Comparison of ENCODE assay signal across 8 cellular contexts in genomic region chr3:123961508-123961856, GRCh38. TPM values are rescaled to one million over a fixed set of nuclear protein-coding genes. Genes with fewer than 3 reads are reported as not detected.
DNase-seq lines count a peak whose midpoint lies in the region; ATAC-seq and TF ChIP-seq lines count a peak whose summit lies in the region.

No MANE protein-coding gene starts in this region.

- H3K9ac ChIP-seq in HCT116 (ENCODE audit: low read length): peak overlapping the region; percentile 90

- H4K20me1 ChIP-seq in HCT116 (ENCODE audit: insufficient read depth): no peaks in the 10 kb centered on the region

- intact Hi-C loops in HCT116 (cut with micrococcal nuclease): no loop called here
- intact Hi-C loops in activated CD8-positive, alpha-beta T cell treated with anti-CD3 and anti-CD28 coated beads for 36 hours (cut with micrococcal nuclease): no loop called here

- H3K4me3 ChIP-seq in HCT116 (replicated peaks in 1 of 2; ENCODE audit: low read depth in 1 of 2, low read length in 2 of 2) (peak overlapping the region; percentile 94 to 97), iPS-18c (ENCODE audit: insufficient read depth, low read depth, low read length) (peak overlapping the region; percentile 44)

- peak overlapping the region; percentile 94 for H2AFZ ChIP-seq in HCT116 (ENCODE audit: low read depth, low read length, poor library complexity, severe bottlenecking)

- POLR2A ChIA-PET in HCT116 (lab: Charles Lee): interaction anchor here (0.7 to 1.3 kb wide), 6 partner anchors 8 to 510 kb away, joined by 3 to 6 read pairs (median 3); no protein-coding TSS in a partner anchor
- POLR2A ChIA-PET in activated CD8-positive, alpha-beta T cell treated with anti-CD3 and anti-CD28 coated beads for 36 hours (lab: Charles Lee): no interaction called here

- no peaks in the 10 kb centered on the region for H3K9me2 ChIP-seq in HCT116 (ENCODE audit: insufficient read depth)

- peaks cover 0 to 3% of the 10 kb centered on the region in 2 experiments; a peak in 1 of 4 replicates for H3K36me3 ChIP-seq in HCT116 (ENCODE audit: control insufficient read depth in 1 of 2, insufficient read depth in 2 of 2, low read length in 2 of 2)

- H3K27me3 ChIP-seq in HCT116 (ENCODE audit: insufficient read depth, low read length): no peaks in the 10 kb centered on the region

- no peak overlapping the region for H3K27ac ChIP-seq in HCT116 (ENCODE audit: low read depth, low read length)

- no peaks in the 10 kb centered on the region for H3K9me3 Mint-ChIP-seq in activated CD8-positive, alpha-beta T cell treated with anti-CD3 and anti-CD28 coated beads for 36 hours
- H3K9me3 Mint-ChIP-seq in stimulated activated effector memory CD8-positive, alpha-beta T cell treated with anti-CD3 and anti-CD28 coated beads, Interleukin-12 subunit alpha, Interleukin-12 subunit beta, amount 100 ng/mL, for 72 hours: no peaks in the 10 kb centered on the region

- no peak for TF ChIP-seq POLR2A in HCT116 (IDR thresholded peaks at IDR 0.05; ENCODE audit: borderline replicate concordance, extremely low read depth, insufficient read depth, insufficient read length)

- H3K4me3 Mint-ChIP-seq in activated CD8-positive, alpha-beta T cell treated with anti-CD3 and anti-CD28 coated beads for 36 hours: peak overlapping the region; percentile 96
- peak overlapping the region; percentile 90 for H3K4me3 Mint-ChIP-seq in stimulated activated effector memory CD8-positive, alpha-beta T cell treated with anti-CD3 and anti-CD28 coated beads, Interleukin-12 subunit alpha, Interleukin-12 subunit beta, amount 100 ng/mL, for 72 hours

- H3K9me3 ChIP-seq in HCT116 (ENCODE audit: control insufficient read depth in 1 of 2, insufficient read depth in 1 of 2, low read depth in 1 of 2, low read length in 2 of 2) (no peaks in the 10 kb centered on the region), iPS-18c (ENCODE audit: control insufficient read depth, insufficient read depth, low read length) (no peaks in the 10 kb centered on the region)

- TSS peak; percentile 89 for BruUV-seq in HCT116 (replicated peaks; lab: Mats Ljungman, UMichigan)

- in situ Hi-C loops in GM13976 (cut with MboI; ENCODE audit: low sequenced_read_pairs, unreplicated experiment): no loop called here

- H3K4me1 ChIP-seq in HCT116 (ENCODE audit: control insufficient read depth in 1 of 2, insufficient read depth in 2 of 2, low read length in 2 of 2): peaks cover 5 to 13% of the 10 kb centered on the region in 2 experiments; a peak in 3 of 4 replicates

- H3K79me2 ChIP-seq in HCT116 (ENCODE audit: insufficient read depth, low read length): peaks cover 38% of the 10 kb centered on the region

- CTCF ChIA-PET in HCT116 (lab: Charles Lee): interaction anchor here (0.7 kb wide), 1 partner anchor 13 kb away, joined by 3 read pairs; no protein-coding TSS in a partner anchor
- CTCF ChIA-PET in activated CD8-positive, alpha-beta T cell treated with anti-CD3 and anti-CD28 coated beads for 36 hours (lab: Charles Lee): interaction anchor here (1.0 kb wide), 1 partner anchor 19 kb away, joined by 3 read pairs; no protein-coding TSS in a partner anchor

- RAD21 ChIA-PET in HCT116 (lab: Charles Lee; ENCODE audit: low non-redundant PET in 1 of 2, low total read pairs in 2 of 2, uncharacterized antibody in 2 of 2, unreplicated experiment in 2 of 2): no interaction called here

- TF ChIP-seq CTCF in HCT116 (IDR thresholded peaks at IDR 0.05 in 2 of 3, conservative IDR thresholded peaks at IDR 0.05 in 1 of 3; ENCODE audit: borderline replicate concordance in 1 of 3, insufficient read depth in 1 of 3, low read depth in 2 of 3, low read length in 2 of 3) (no peak), GM13976 (IDR thresholded peaks at IDR 0.05; ENCODE audit: borderline replicate concordance, control extremely low read depth, extremely low read depth, insufficient read depth, missing control alignments) (no peak)
- no peak for TF ChIP-seq CTCF in activated CD8-positive, alpha-beta T cell treated with anti-CD3 and anti-CD28 coated beads for 36 hours (IDR thresholded peaks at IDR 0.05)

- peak overlapping the region; percentile 75 for H3K4me2 ChIP-seq in HCT116 (ENCODE audit: low read length)

- peak overlapping the region; percentile 92 for H3K27ac Mint-ChIP-seq in activated CD8-positive, alpha-beta T cell treated with anti-CD3 and anti-CD28 coated beads for 36 hours
- peak overlapping the region; percentile 96 for H3K27ac Mint-ChIP-seq in stimulated activated effector memory CD8-positive, alpha-beta T cell treated with anti-CD3 and anti-CD28 coated beads, Interleukin-12 subunit alpha, Interleukin-12 subunit beta, amount 100 ng/mL, for 72 hours

- no peak for TF ChIP-seq RAD21 in HCT116 (IDR thresholded peaks at IDR 0.05; ENCODE audit: low read depth)

- H3K4me1 Mint-ChIP-seq in activated CD8-positive, alpha-beta T cell treated with anti-CD3 and anti-CD28 coated beads for 36 hours (ENCODE audit: low read depth): peaks cover 26% of the 10 kb centered on the region
- H3K4me1 Mint-ChIP-seq in stimulated activated effector memory CD8-positive, alpha-beta T cell treated with anti-CD3 and anti-CD28 coated beads, Interleukin-12 subunit alpha, Interleukin-12 subunit beta, amount 100 ng/mL, for 72 hours: peaks cover 14% of the 10 kb centered on the region

- DNase-seq in HCT116 (ENCODE audit: low read depth, low spot score) (no peak), NCI-H526 (lab: John Stamatoyannopoulos, UW) (no peak), GM13976 (ENCODE audit: low spot score) (no peak), SW480 (ENCODE audit: low spot score) (no peak)
- no peak for DNase-seq in activated CD8-positive, alpha-beta T cell treated with anti-CD3 and anti-CD28 coated beads for 36 hours
- DNase-seq in stimulated activated effector memory CD8-positive, alpha-beta T cell treated with anti-CD3 and anti-CD28 coated beads, Interleukin-12 subunit alpha, Interleukin-12 subunit beta, amount 100 ng/mL, for 72 hours (ENCODE audit: low spot score in 2 of 2): no peak

- peaks cover 3% of the 10 kb centered on the region for H3K27me3 Mint-ChIP-seq in activated CD8-positive, alpha-beta T cell treated with anti-CD3 and anti-CD28 coated beads for 36 hours

- no peaks in the 10 kb centered on the region for H3K36me3 Mint-ChIP-seq in activated CD8-positive, alpha-beta T cell treated with anti-CD3 and anti-CD28 coated beads for 36 hours (ENCODE audit: low read depth)
- H3K36me3 Mint-ChIP-seq in stimulated activated effector memory CD8-positive, alpha-beta T cell treated with anti-CD3 and anti-CD28 coated beads, Interleukin-12 subunit alpha, Interleukin-12 subunit beta, amount 100 ng/mL, for 72 hours: peaks cover 6% of the 10 kb centered on the region

- no peak for ATAC-seq in HCT116
- ATAC-seq in activated CD8-positive, alpha-beta T cell treated with anti-CD3 and anti-CD28 coated beads for 36 hours: no peak
- ATAC-seq in stimulated activated effector memory CD8-positive, alpha-beta T cell treated with anti-CD3 and anti-CD28 coated beads, Interleukin-12 subunit alpha, Interleukin-12 subunit beta, amount 100 ng/mL, for 72 hours: no peak
- no peak for ATAC-seq in activated CD4-positive, CD25-positive, alpha-beta regulatory T cell treated with anti-CD3 and anti-CD28 coated beads, Interleukin-2, amount 50 U/mL, for 24 hours

TF ChIP-seq in HCT116, 20 proteins besides CTCF, POLR2A, EP300 and RAD21:
- TF ChIP-seq CBX3 (IDR thresholded peaks at IDR 0.05; ENCODE audit: low read depth) (no peak), MAX (IDR thresholded peaks at IDR 0.05) (no peak)

RNA-seq across cellular contexts. Expression of gene CCDC14, which starts 0.5 kb away (rescaled TPM):
- total RNA-seq in HCT116 (2021; ENCODE audit: unreplicated experiment): 54.5 TPM
- polyA plus RNA-seq in HCT116 (2012): 50.6 TPM in 2 replicates
- 10 to 100 TPM; 34.1 to 35.1 TPM for total RNA-seq in activated CD8-positive, alpha-beta T cell treated with anti-CD3 and anti-CD28 coated beads for 36 hours

RNA-seq across cellular contexts. Expression of gene ROPN1, which starts 30.4 kb away (rescaled TPM):
- total RNA-seq in HCT116 (2021; ENCODE audit: unreplicated experiment): not detected
- polyA plus RNA-seq in HCT116 (2012): not detected in 2 replicates
- not detected for total RNA-seq in activated CD8-positive, alpha-beta T cell treated with anti-CD3 and anti-CD28 coated beads for 36 hours
